22 cellular contexts compared by ENCODE assay signal in the genomic region with DNA sequence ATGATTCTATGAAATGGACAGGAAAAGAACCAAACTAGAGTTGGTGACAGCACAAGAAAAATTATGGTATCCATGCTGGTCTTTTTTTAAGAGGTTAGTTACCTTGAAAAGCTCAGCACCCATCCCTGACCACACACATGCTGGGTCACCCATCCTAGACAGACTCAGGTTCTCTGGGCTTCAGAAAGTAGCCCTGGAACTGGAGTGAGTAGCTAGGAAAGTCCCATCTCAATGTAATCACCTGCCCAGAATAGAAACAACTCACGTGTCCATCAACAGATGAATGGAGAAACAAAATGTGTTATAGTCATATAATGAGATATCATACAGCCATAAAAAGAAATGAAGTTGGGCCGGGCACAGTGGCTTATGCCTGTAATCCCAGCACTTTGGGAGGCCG.
"Had no signal": no experiment of that assay in that cellular context is flagged by ENCODE, and none has a peak within 500 bp of the region (broad histone marks: within the 10 kb centered on the region; RNA-seq: fewer than 3 reads in every experiment).

No MANE protein-coding gene starts in this region.

- H3K4me3 ChIP-seq: body of pancreas, ovary, right lobe of liver, skin epidermis, stomach, suprapubic skin, tibial nerve, uterus had no signal

- H3K36me3 ChIP-seq: neutrophil, ovary, right lobe of liver, suprapubic skin, uterus had no signal

- H3K27me3 ChIP-seq: body of pancreas, neutrophil, ovary, right lobe of liver, stomach, suprapubic skin, tibial nerve, uterus had no signal

- H3K27ac ChIP-seq: body of pancreas, neutrophil, ovary, right lobe of liver, skin epidermis, stomach, suprapubic skin, tibial nerve, uterus had no signal

- H3K4me1 Mint-ChIP-seq: activated naive CD4-positive, alpha-beta T cell treated with anti-CD3 and anti-CD28 coated beads, Interleukin-2, amount 50 U/mL, for 24 hours had no signal

- DNase-seq: activated gamma-delta T cell treated with Interleukin-2 at 50 U/mL for 16 hours; activated T-cell treated with anti-CD3 and anti-CD28 coated beads, Interleukin-2, amount 50 U/mL, for 1 hour; anterior cingulate cortex; body of pancreas; dermis blood vessel endothelial cell; effector CD8-positive, alpha-beta T cell; foreskin melanocyte; hippocampal formation; kidney glomerular epithelial cell; ovary; right lobe of liver; stimulated activated CD4-positive, alpha-beta T cell treated with anti-CD3 and anti-CD28 coated beads, Interleukin-2, amount 100 ng/mL, for 24 hours; stomach; uterus had no signal

- H3K4me1 ChIP-seq: body of pancreas, right lobe of liver, stomach, suprapubic skin, tibial nerve, uterus had no signal

- ATAC-seq: body of pancreas; esophagus mucosa; right lobe of liver; stimulated activated effector memory CD8-positive, alpha-beta T cell treated with anti-CD3 and anti-CD28 coated beads, Interleukin-12 subunit alpha, Interleukin-12 subunit beta, amount 100 ng/mL, for 72 hours had no signal

- H3K9me3 Mint-ChIP-seq: activated naive CD4-positive, alpha-beta T cell treated with anti-CD3 and anti-CD28 coated beads, Interleukin-2, amount 50 U/mL, for 24 hours; nephron; stimulated activated effector memory CD8-positive, alpha-beta T cell treated with anti-CD3 and anti-CD28 coated beads, Interleukin-12 subunit alpha, Interleukin-12 subunit beta, amount 100 ng/mL, for 72 hours had no signal

- H3K27ac Mint-ChIP-seq: nephron; stimulated activated effector memory CD8-positive, alpha-beta T cell treated with anti-CD3 and anti-CD28 coated beads, Interleukin-12 subunit alpha, Interleukin-12 subunit beta, amount 100 ng/mL, for 72 hours had no signal

- H3K4me3 Mint-ChIP-seq: activated naive CD4-positive, alpha-beta T cell treated with anti-CD3 and anti-CD28 coated beads, Interleukin-2, amount 50 U/mL, for 24 hours; nephron; stimulated activated effector memory CD8-positive, alpha-beta T cell treated with anti-CD3 and anti-CD28 coated beads, Interleukin-12 subunit alpha, Interleukin-12 subunit beta, amount 100 ng/mL, for 72 hours had no signal

- H3K9me3 ChIP-seq: body of pancreas, neutrophil, ovary, right lobe of liver, stomach, suprapubic skin, tibial nerve, uterus had no signal

- H3K36me3 Mint-ChIP-seq: stimulated activated effector memory CD8-positive, alpha-beta T cell treated with anti-CD3 and anti-CD28 coated beads, Interleukin-12 subunit alpha, Interleukin-12 subunit beta, amount 100 ng/mL, for 72 hours had no signal
